In the genomic region with DNA sequence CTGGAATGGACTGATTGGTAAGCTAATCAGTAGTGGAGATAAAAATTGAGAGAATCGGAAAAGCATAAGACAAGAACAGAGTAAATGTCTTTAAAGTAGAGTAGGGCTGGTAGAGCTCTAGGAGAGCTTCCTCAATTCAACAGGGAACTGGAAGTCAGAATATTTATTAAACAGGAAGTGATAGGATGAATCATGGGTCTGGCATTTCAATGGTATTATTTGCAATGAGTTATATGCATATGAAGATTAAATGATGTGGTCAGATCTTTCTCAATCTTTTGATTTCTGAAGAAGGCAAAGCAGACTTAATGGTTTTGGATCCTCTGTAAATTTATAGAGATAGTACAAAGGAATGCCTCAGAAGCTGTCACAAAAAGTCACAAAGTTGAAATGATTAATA, we compare ENCODE assay signal across 1 cellular context.
TF ChIP-seq lines count a peak whose summit lies in the region.

No MANE protein-coding gene starts in this region.

TF ChIP-seq in K562, 482 proteins besides CTCF, POLR2A, EP300 and RAD21 (continued from another document):
- TF ChIP-seq, protein P1, sequence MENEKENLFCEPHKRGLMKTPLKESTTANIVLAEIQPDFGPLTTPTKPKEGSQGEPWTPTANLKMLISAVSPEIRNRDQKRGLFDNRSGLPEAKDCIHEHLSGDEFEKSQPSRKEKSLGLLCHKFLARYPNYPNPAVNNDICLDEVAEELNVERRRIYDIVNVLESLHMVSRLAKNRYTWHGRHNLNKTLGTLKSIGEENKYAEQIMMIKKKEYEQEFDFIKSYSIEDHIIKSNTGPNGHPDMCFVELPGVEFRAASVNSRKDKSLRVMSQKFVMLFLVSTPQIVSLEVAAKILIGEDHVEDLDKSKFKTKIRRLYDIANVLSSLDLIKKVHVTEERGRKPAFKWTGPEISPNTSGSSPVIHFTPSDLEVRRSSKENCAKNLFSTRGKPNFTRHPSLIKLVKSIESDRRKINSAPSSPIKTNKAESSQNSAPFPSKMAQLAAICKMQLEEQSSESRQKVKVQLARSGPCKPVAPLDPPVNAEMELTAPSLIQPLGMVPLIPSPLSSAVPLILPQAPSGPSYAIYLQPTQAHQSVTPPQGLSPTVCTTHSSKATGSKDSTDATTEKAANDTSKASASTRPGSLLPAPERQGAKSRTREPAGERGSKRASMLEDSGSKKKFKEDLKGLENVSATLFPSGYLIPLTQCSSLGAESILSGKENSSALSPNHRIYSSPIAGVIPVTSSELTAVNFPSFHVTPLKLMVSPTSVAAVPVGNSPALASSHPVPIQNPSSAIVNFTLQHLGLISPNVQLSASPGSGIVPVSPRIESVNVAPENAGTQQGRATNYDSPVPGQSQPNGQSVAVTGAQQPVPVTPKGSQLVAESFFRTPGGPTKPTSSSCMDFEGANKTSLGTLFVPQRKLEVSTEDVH (IDR thresholded peaks at IDR 0.05; ENCODE audit: low read depth, partially characterized antibody) = no peak
- no peak for TF ChIP-seq ZSCAN29 (IDR thresholded peaks at IDR 0.05)
